In the genomic region with DNA sequence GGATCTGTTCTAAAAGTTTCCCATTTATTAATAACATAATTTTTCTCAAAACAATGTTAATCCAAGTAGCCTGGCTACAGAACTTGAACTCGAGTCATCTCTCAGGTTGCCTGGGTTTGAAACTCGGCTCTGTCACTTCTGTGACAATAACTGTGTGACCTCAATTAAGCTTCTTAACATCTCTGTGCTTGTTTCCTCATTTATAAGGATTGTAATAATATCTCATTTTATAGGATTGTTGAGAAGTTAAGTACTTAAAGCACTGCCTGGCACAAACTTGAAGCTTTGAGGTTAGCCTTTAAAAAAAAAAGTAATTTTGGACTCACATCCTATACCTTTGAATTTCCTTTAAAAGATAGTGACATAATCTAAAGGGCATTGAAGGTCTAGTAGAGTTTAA, we compare ENCODE assay signal across 26 cellular contexts. TPM values are rescaled to one million over a fixed set of nuclear protein-coding genes. Genes with fewer than 3 reads are reported as not detected.
"Had no signal": no experiment of that assay in that cellular context is flagged by ENCODE, and none has a peak within 500 bp of the region (broad histone marks: within the 10 kb centered on the region; RNA-seq: fewer than 3 reads in every experiment).

No MANE protein-coding gene starts in this region.

- H3K27ac Mint-ChIP-seq: activated CD4-positive, alpha-beta memory T cell treated with anti-CD3 and anti-CD28 coated beads, Interleukin-2, amount 10 ng/mL, durations not matched to agents 7 days and 5 days; activated CD8-positive, alpha-beta memory T cell treated with anti-CD3 and anti-CD28 coated beads, Interleukin-2, amount 10 ng/mL, durations not matched to agents 7 days and 5 days; stimulated activated naive CD8-positive, alpha-beta T cell treated with anti-CD3 and anti-CD28 coated beads, Interleukin-15, Interleukin-2, amounts not matched to agents 100 ng/mL and 50 ng/mL, for 24 hours had no signal

- DNase-seq: activated CD4-positive, alpha-beta memory T cell treated with anti-CD3 and anti-CD28 coated beads, Interleukin-2, amount 10 ng/mL, durations not matched to agents 7 days and 5 days; activated CD4-positive, alpha-beta T cell treated with anti-CD3 and anti-CD28 coated beads for 4 hours; activated CD8-positive, alpha-beta memory T cell treated with anti-CD3 and anti-CD28 coated beads, Interleukin-2, amount 10 ng/mL, durations not matched to agents 7 days and 5 days; activated naive CD4-positive, alpha-beta T cell; activated naive CD8-positive, alpha-beta T cell treated with anti-CD3 and anti-CD28 coated beads for 36 hours; amygdala; body of pancreas; dorsolateral prefrontal cortex; endodermal cell; foreskin keratinocyte; glutamatergic neuron; kidney glomerular epithelial cell; mesendoderm; naive thymus-derived CD8-positive, alpha-beta T cell; ovary; psoas muscle; right cardiac atrium; stimulated activated CD4-positive, alpha-beta T cell treated with anti-CD3 and anti-CD28 coated beads, Interleukin-15, amount 100 ng/mL, for 24 hours; stimulated activated CD4-positive, alpha-beta T cell treated with anti-CD3 and anti-CD28 coated beads, Interleukin-2, amount 100 ng/mL, for 48 hours; transverse colon; uterus had no signal

- H3K27ac ChIP-seq: body of pancreas, dorsolateral prefrontal cortex, foreskin keratinocyte, ovary, psoas muscle, suprapubic skin, transverse colon, uterus had no signal

- H3K4me3 Mint-ChIP-seq: activated CD8-positive, alpha-beta memory T cell treated with anti-CD3 and anti-CD28 coated beads, Interleukin-2, amount 10 ng/mL, durations not matched to agents 7 days and 5 days; activated naive CD8-positive, alpha-beta T cell treated with anti-CD3 and anti-CD28 coated beads for 36 hours had no signal

- H3K9me3 Mint-ChIP-seq: activated CD4-positive, alpha-beta memory T cell treated with anti-CD3 and anti-CD28 coated beads, Interleukin-2, amount 10 ng/mL, durations not matched to agents 7 days and 5 days; activated naive CD8-positive, alpha-beta T cell treated with anti-CD3 and anti-CD28 coated beads for 36 hours; activated T-helper 17 cell treated with anti-CD3 and anti-CD28 coated beads, Interleukin-2, amount 50 U/mL, for 72 hours; endodermal cell; naive thymus-derived CD8-positive, alpha-beta T cell; stimulated activated naive CD8-positive, alpha-beta T cell treated with anti-CD3 and anti-CD28 coated beads, Interleukin-15, Interleukin-2, amounts not matched to agents 100 ng/mL and 50 ng/mL, for 24 hours; T-helper 2 cell treated with Interferon-gamma antibody and Interleukin-4, amounts not matched to agents 5 μg/mL and 100 μg/mL, for 36 hours; WTC11 had no signal

- H3K36me3 ChIP-seq: ovary, uterus had no signal

- H3K4me3 ChIP-seq: body of pancreas, ovary, uterus had no signal

- H3K9me3 ChIP-seq: body of pancreas, ovary, psoas muscle, suprapubic skin, transverse colon, uterus had no signal

- ATAC-seq: activated CD8-positive, alpha-beta memory T cell treated with anti-CD3 and anti-CD28 coated beads, Interleukin-2, amount 10 ng/mL, durations not matched to agents 7 days and 5 days; activated T-helper 17 cell treated with anti-CD3 and anti-CD28 coated beads, Interleukin-2, amount 50 U/mL, for 72 hours; body of pancreas; foreskin keratinocyte; naive thymus-derived CD8-positive, alpha-beta T cell; psoas muscle; right cardiac atrium; WTC11 had no signal

- H3K27me3 ChIP-seq: body of pancreas, dorsolateral prefrontal cortex, foreskin keratinocyte, ovary, suprapubic skin, transverse colon, uterus had no signal

- H3K27me3 Mint-ChIP-seq: activated CD4-positive, alpha-beta memory T cell treated with anti-CD3 and anti-CD28 coated beads, Interleukin-2, amount 10 ng/mL, durations not matched to agents 7 days and 5 days; activated naive CD8-positive, alpha-beta T cell treated with anti-CD3 and anti-CD28 coated beads for 36 hours; activated T-helper 17 cell treated with anti-CD3 and anti-CD28 coated beads, Interleukin-2, amount 50 U/mL, for 72 hours; naive thymus-derived CD8-positive, alpha-beta T cell; stimulated activated naive CD8-positive, alpha-beta T cell treated with anti-CD3 and anti-CD28 coated beads, Interleukin-15, Interleukin-2, amounts not matched to agents 100 ng/mL and 50 ng/mL, for 24 hours had no signal

RNA-seq across cellular contexts. Expression of gene EFHB, which starts 16.3 kb away (rescaled TPM):
- total RNA-seq: foreskin keratinocyte had no signal
